10 cellular contexts compared by ENCODE assay signal in genomic region chr4:67730511-67730910, GRCh38. TPM values are rescaled to one million over a fixed set of nuclear protein-coding genes. Genes with fewer than 3 reads are reported as not detected.
"Had no signal": no experiment of that assay in that cellular context is flagged by ENCODE, and none has a peak within 500 bp of the region (broad histone marks: within the 10 kb centered on the region; RNA-seq: fewer than 3 reads in every experiment).

No MANE protein-coding gene starts in this region.

RNA-seq across cellular contexts. Expression of gene GNRHR, which starts 23.7 kb away (rescaled TPM):
- total RNA-seq: OCI-LY7, PC-3, PC-9, Peyer's patch, Right ventricle myocardium inferior, Right ventricle myocardium superior, RPMI7951, SJCRH30, SJSA1, SK-MEL-5 had no signal
